21 cellular contexts compared by ENCODE assay signal in genomic region chr1:47548188-47548587, GRCh38.
DNase-seq lines count a peak whose midpoint lies in the region; ATAC-seq and TF ChIP-seq lines count a peak whose summit lies in the region.
"Had no signal": no experiment of that assay in that cellular context is flagged by ENCODE, and none has a peak within 500 bp of the region (broad histone marks: within the 10 kb centered on the region; RNA-seq: fewer than 3 reads in every experiment).

No MANE protein-coding gene starts in this region.

- H3K18ac ChIP-seq in mesenchymal stem cell (ENCODE audit: low read depth in 1 of 2, low read length in 2 of 2), result no peak overlapping the region

- no peak overlapping the region for H3K27ac Mint-ChIP-seq in activated CD4-positive, alpha-beta T cell treated with anti-CD3 and anti-CD28 coated beads for 36 hours
- H3K27ac Mint-ChIP-seq: CD8-positive, alpha-beta T cell had no signal

- no peak overlapping the region for H3K4me3 Mint-ChIP-seq in activated CD4-positive, alpha-beta T cell treated with anti-CD3 and anti-CD28 coated beads for 36 hours
- H3K4me3 Mint-ChIP-seq: CD8-positive, alpha-beta T cell had no signal

- no peaks in the 10 kb centered on the region for H3K36me3 ChIP-seq in mesenchymal stem cell (ENCODE audit: control insufficient read depth in 1 of 2, insufficient read depth in 2 of 2, low read depth in 1 of 2, low read length in 2 of 2)
- H3K36me3 ChIP-seq: HAP-1, Peyer's patch, SJSA1 had no signal

- no peak overlapping the region for H3K4me3 ChIP-seq in GM12865 (ENCODE audit: low read depth, low read length)
- H3K4me3 ChIP-seq in choroid plexus epithelial cell (ENCODE audit: low read depth, low read length), result no peak overlapping the region
- H3K4me3 ChIP-seq in mesenchymal stem cell (ENCODE audit: insufficient read depth in 1 of 2, low read depth in 1 of 2, low read length in 2 of 2), result no peak overlapping the region
- H3K4me3 ChIP-seq: HAP-1, Peyer's patch, SJSA1 had no signal

- H2BK12ac ChIP-seq in mesenchymal stem cell (ENCODE audit: low read length in 2 of 2), result no peak overlapping the region

- TF ChIP-seq CTCF in GM12865 (IDR thresholded peaks at IDR 0.05; ENCODE audit: insufficient read depth, low read depth, low read length, missing control alignments) (no peak), choroid plexus epithelial cell (conservative IDR thresholded peaks at IDR 0.05; ENCODE audit: low read depth, low read length) (no peak)

- no peak overlapping the region for H3K9ac ChIP-seq in mesenchymal stem cell (ENCODE audit: low read length)

- peaks cover 12 to 48% of the 10 kb centered on the region in 2 experiments for H3K27me3 ChIP-seq in mesenchymal stem cell (ENCODE audit: control insufficient read depth in 1 of 2, insufficient read depth in 1 of 2, low read length in 2 of 2)
- H3K27me3 ChIP-seq: Peyer's patch, SJSA1 had no signal

- H3K9me3 ChIP-seq in mesenchymal stem cell (ENCODE audit: control insufficient read depth, low read length), result no peaks in the 10 kb centered on the region
- H3K9me3 ChIP-seq: HAP-1, Peyer's patch, SJSA1 had no signal

- no peaks in the 10 kb centered on the region for H3K4me1 ChIP-seq in mesenchymal stem cell (ENCODE audit: control insufficient read depth, insufficient read depth, low read depth, low read length)
- H3K4me1 ChIP-seq: HAP-1, Peyer's patch had no signal

- no peaks in the 10 kb centered on the region for H3K4me1 Mint-ChIP-seq in activated CD4-positive, alpha-beta T cell treated with anti-CD3 and anti-CD28 coated beads for 36 hours

- H2BK5ac ChIP-seq in mesenchymal stem cell (ENCODE audit: low read depth, low read length, poor library complexity, severe bottlenecking), result no peak overlapping the region

- no peak overlapping the region for H2BK15ac ChIP-seq in mesenchymal stem cell (ENCODE audit: low read depth, poor library complexity, severe bottlenecking)

- H3K4ac ChIP-seq in mesenchymal stem cell (ENCODE audit: low read depth in 1 of 2, low read length in 2 of 2), result no peak overlapping the region

- 56% methylated on average over 3 of the region's 6 CpGs for WGBS in mesenchymal stem cell

- H3K14ac ChIP-seq in mesenchymal stem cell (ENCODE audit: low read length in 2 of 2), result no peak overlapping the region

- no peak overlapping the region for H3K23ac ChIP-seq in mesenchymal stem cell (ENCODE audit: low read length in 2 of 2)

- DNase-seq in GM12865 (ENCODE audit: low read depth) (peak; percentile 41), HT1080 (ENCODE audit: low read depth) (peak; percentile 13), choroid plexus epithelial cell (ENCODE audit: low read depth) (peak; percentile 34), posterior vena cava (ENCODE audit: low spot score) (peak; percentile 36), mesenchymal stem cell (no peak), SIG-M5 treated with dmso at 0.1 percent for 504 hours (lab: John Stamatoyannopoulos, UW; ENCODE audit: unreplicated experiment) (no peak)
- DNase-seq in activated CD4-positive, alpha-beta T cell treated with anti-CD3 and anti-CD28 coated beads for 36 hours, result no peak
- no peak for DNase-seq in activated CD8-positive, alpha-beta memory T cell treated with anti-CD3 and anti-CD28 coated beads, Interleukin-2, amount 50 U/mL, for 4 hours
- DNase-seq: ACHN; C1 segment of cervical spinal cord; CD8-positive, alpha-beta T cell; MV-4-11; NCI-H1105 treated with DMSO at 0.1 percent for 48 hours; NCI-H2081 treated with DMSO at 0.1 percent for 48 hours; NCI-H2171 treated with DMSO at 0.1 percent for 48 hours; NCI-H524 treated with DMSO at 0.1 percent for 48 hours; NCI-H82; Peyer's patch had no signal

- no peaks in the 10 kb centered on the region for H3K36me3 Mint-ChIP-seq in activated CD4-positive, alpha-beta T cell treated with anti-CD3 and anti-CD28 coated beads for 36 hours (ENCODE audit: low read depth)
- H3K36me3 Mint-ChIP-seq: CD8-positive, alpha-beta T cell had no signal

- H4K91ac ChIP-seq in mesenchymal stem cell (ENCODE audit: low read length), result no peak overlapping the region

- no peaks in the 10 kb centered on the region for H3K79me1 ChIP-seq in mesenchymal stem cell (replicated peaks; ENCODE audit: low read length, poor library complexity, severe bottlenecking)

- CTCF ChIA-PET in activated CD4-positive, alpha-beta T cell treated with anti-CD3 and anti-CD28 coated beads for 36 hours (lab: Charles Lee), result interaction anchor here (1.6 kb wide), 2 partner anchors 29 to 178 kb away, joined by 3 read pairs; no protein-coding TSS in a partner anchor

- H2BK120ac ChIP-seq in mesenchymal stem cell (ENCODE audit: low read depth, low read length), result no peak overlapping the region

- intact Hi-C loops in posterior vena cava (cut with DNase I), result no loop called here
- intact Hi-C loops in activated CD4-positive, alpha-beta T cell treated with anti-CD3 and anti-CD28 coated beads for 36 hours (cut with DNase I, micrococcal nuclease), result no loop called here

- no peaks in the 10 kb centered on the region for H3K9me3 Mint-ChIP-seq in activated CD4-positive, alpha-beta T cell treated with anti-CD3 and anti-CD28 coated beads for 36 hours (ENCODE audit: low read depth)
- H3K9me3 Mint-ChIP-seq: CD8-positive, alpha-beta T cell had no signal

- H2AFZ ChIP-seq in mesenchymal stem cell (ENCODE audit: low read depth, low read length), result no peak overlapping the region

- H3K4me2 ChIP-seq in mesenchymal stem cell (ENCODE audit: low read length, poor library complexity, severe bottlenecking), result no peak overlapping the region

- ATAC-seq in activated CD4-positive, alpha-beta T cell treated with anti-CD3 and anti-CD28 coated beads for 36 hours, result no peak
- ATAC-seq: CD8-positive, alpha-beta T cell had no signal

- POLR2A ChIA-PET in activated CD4-positive, alpha-beta T cell treated with anti-CD3 and anti-CD28 coated beads for 36 hours (lab: Charles Lee), result interaction anchor here (0.5 kb wide), 1 partner anchor 539 kb away, joined by 3 read pairs; no protein-coding TSS in a partner anchor

- no peak overlapping the region for H3K27ac ChIP-seq in mesenchymal stem cell (ENCODE audit: low read length, poor library complexity, severe bottlenecking)
- H3K27ac ChIP-seq: HL-60, Peyer's patch, SJSA1 had no signal

- no peak overlapping the region for H2AK5ac ChIP-seq in mesenchymal stem cell (ENCODE audit: low read length, severe bottlenecking)

- H3K27me3 Mint-ChIP-seq in activated CD4-positive, alpha-beta T cell treated with anti-CD3 and anti-CD28 coated beads for 36 hours, result peaks cover 16% of the 10 kb centered on the region

- H4K8ac ChIP-seq in mesenchymal stem cell (ENCODE audit: low read length), result no peak overlapping the region

Comparison
In these comparisons a context has a peak if more than half of its experiments do, and no peak if none do; other contexts are left out.
1. DNase-seq: peak in GM12865 (single experiment), HT1080 (single experiment), choroid plexus epithelial cell (single experiment) and posterior vena cava (single experiment); none in activated CD4-positive, alpha-beta T cell treated with anti-CD3 and anti-CD28 coated beads for 36 hours (single experiment), mesenchymal stem cell (single experiment), activated CD8-positive, alpha-beta memory T cell treated with anti-CD3 and anti-CD28 coated beads, Interleukin-2, amount 50 U/mL, for 4 hours (single experiment) and SIG-M5 treated with dmso at 0.1 percent for 504 hours (single experiment).